In genomic region chr16:1763521-1764511, GRCh38 we compare ENCODE assay signal across 8 cellular contexts. TPM values are rescaled to one million over a fixed set of nuclear protein-coding genes. Genes with fewer than 3 reads are reported as not detected.
A peak's percentile ranks its signal among the peaks of the same experiment; 100 is the strongest.
DNase-seq lines count a peak whose midpoint lies in the region; ATAC-seq and TF ChIP-seq lines count a peak whose summit lies in the region.

No MANE protein-coding gene starts in this region.

- H3K14ac ChIP-seq in H9 (ENCODE audit: insufficient read depth, low read length), result 0 out of 2 replicates have a peak overlapping the region, but pooled peaks have one; percentile 37

- H4K20me1 ChIP-seq in H9 (ENCODE audit: control insufficient read depth, insufficient read depth, insufficient read length), result no peaks in the 10 kb centered on the region

- H3K4me3 ChIP-seq in astrocyte of the spinal cord (ENCODE audit: low read depth, low read length) (no peak overlapping the region), iPS-11a (ENCODE audit: low read depth, low read length) (peak overlapping the region; percentile 6)

- no peak overlapping the region for H4K8ac ChIP-seq in H9 (replicated peaks; ENCODE audit: insufficient read length, low read depth, low read length)

- no peak overlapping the region for H2AK5ac ChIP-seq in H9 (ENCODE audit: insufficient read length, low read length)

- no peaks in the 10 kb centered on the region for H3K4me1 Mint-ChIP-seq in H9

- no peak overlapping the region for H2BK5ac ChIP-seq in H9 (ENCODE audit: insufficient read length, low read length)

- no peak overlapping the region for H3K56ac ChIP-seq in H9 (ENCODE audit: insufficient read length, low read depth, low read length)

- no peak overlapping the region for H3K27ac Mint-ChIP-seq in H9

- no peak overlapping the region for H2BK12ac ChIP-seq in H9 (ENCODE audit: insufficient read length, low read depth, low read length)

- H2BK120ac ChIP-seq in H9 (ENCODE audit: low read depth, low read length, poor library complexity, severe bottlenecking), result no peak overlapping the region

- no peak overlapping the region for H3K27ac ChIP-seq in H9 (ENCODE audit: insufficient read length, low read depth, low read length)

- H3K79me2 ChIP-seq in H9 (ENCODE audit: insufficient read depth, low read length), result no peaks in the 10 kb centered on the region

- H3K27me3 ChIP-seq in H9 (ENCODE audit: insufficient read depth, low read length), result no peaks in the 10 kb centered on the region

- H3K4ac ChIP-seq in H9 (ENCODE audit: low read depth, low read length), result no peak overlapping the region

- H4K5ac ChIP-seq in H9 (ENCODE audit: insufficient read length, low read depth, low read length), result no peak overlapping the region

- in situ Hi-C loops in astrocyte of the spinal cord (cut with HindIII; ENCODE audit: low sequenced_read_pairs), result no loop called here

- no peaks in the 10 kb centered on the region for H3K79me1 ChIP-seq in H9 (ENCODE audit: insufficient read depth, low read depth, low read length, poor library complexity, severe bottlenecking)

- H3K4me3 Mint-ChIP-seq in H9, result peak overlapping the region in 1 of 2 experiments; percentile 38; a peak in 2 of 5 replicates

- no peak overlapping the region for H3T11ph ChIP-seq in H9 (ENCODE audit: low read length)

- H4K91ac ChIP-seq in H9 (ENCODE audit: insufficient read length, low read depth, low read length), result no peak overlapping the region

- no peaks in the 10 kb centered on the region for H3K4me1 ChIP-seq in H9 (ENCODE audit: insufficient read depth, low read length)

- H2BK20ac ChIP-seq in H9 (ENCODE audit: low read depth, low read length, poor library complexity, severe bottlenecking), result no peak overlapping the region

- TF ChIP-seq CTCF in H9 (conservative IDR thresholded peaks at IDR 0.05) (peak; percentile 81), astrocyte of the spinal cord (IDR thresholded peaks at IDR 0.05; ENCODE audit: low read depth, low read length) (peak; percentile 66)

- H2AFZ ChIP-seq in H9 (ENCODE audit: low read length), result no peak overlapping the region

- H3K27me3 Mint-ChIP-seq in H9 (ENCODE audit: low read depth), result no peaks in the 10 kb centered on the region

- peak overlapping the region; percentile 56 for H3K4me2 ChIP-seq in H9 (ENCODE audit: insufficient read depth, insufficient read length, low read length)

- H3K23ac ChIP-seq in H9 (ENCODE audit: insufficient read length, low read depth, low read length), result no peak overlapping the region

- no peak for ATAC-seq in GM21619 (IDR thresholded peaks at IDR 0.05; ENCODE audit: unreplicated experiment)
- ATAC-seq in HG03175 (IDR thresholded peaks at IDR 0.05; ENCODE audit: unreplicated experiment), result no peak

- DNase-seq in 8988T (peak; percentile 80), H9 (peak; percentile 91), astrocyte of the spinal cord (ENCODE audit: low read depth, low spot score) (peak; percentile 45), hippocampal formation (lab: John Stamatoyannopoulos, UW) (no peak), COLO829 (ENCODE audit: low spot score) (no peak)

- H3K9me3 Mint-ChIP-seq in H9, result no peaks in the 10 kb centered on the region

- H2BK15ac ChIP-seq in H9 (ENCODE audit: low read depth, low read length), result no peak overlapping the region

- H3K18ac ChIP-seq in H9 (ENCODE audit: insufficient read length, low read depth, low read length), result no peak overlapping the region

- WGBS in H9 (ENCODE audit: extremely low coverage, insufficient read length, low lambda C conversion rate), result no CpG with 5 or more reads among the region's 81 CpGs

- H3K9ac ChIP-seq in H9 (ENCODE audit: extremely low read depth, insufficient read length, low read length), result no peak overlapping the region

- H3K9me3 ChIP-seq in H9 (ENCODE audit: control insufficient read depth, low read depth, low read length), result no peaks in the 10 kb centered on the region

- H3K36me3 Mint-ChIP-seq in H9 (ENCODE audit: insufficient read depth in 1 of 3, low read depth in 3 of 3), result peaks cover 7 to 41% (median 28%) of the 10 kb centered on the region in 3 experiments; a peak in 6 of 7 replicates

- peaks cover 3% of the 10 kb centered on the region for H3K23me2 ChIP-seq in H9 (ENCODE audit: insufficient read length, low read depth, low read length, poor library complexity, severe bottlenecking)

RNA-seq across cellular contexts. Expression of gene NME3, which starts 7.5 kb away (rescaled TPM):
- 76.9 and 81.9 TPM in 2 replicates for total RNA-seq in H9 (2021)

RNA-seq across cellular contexts. Expression of gene EME2, which starts 8.8 kb away (rescaled TPM):
- 60.4 and 63.6 TPM in 2 replicates for total RNA-seq in H9 (2021)

RNA-seq across cellular contexts. Expression of gene MRPS34, which starts 9.1 kb away (rescaled TPM):
- 199 and 205 TPM in 2 replicates for total RNA-seq in H9 (2021)

RNA-seq across cellular contexts. Expression of gene SPSB3, which starts 18.6 kb away (rescaled TPM):
- total RNA-seq in H9 (2021), result 19.9 and 20.0 TPM in 2 replicates

RNA-seq across cellular contexts. Expression of gene NUBP2, which starts 18.9 kb away (rescaled TPM):
- 67.7 and 69.4 TPM in 2 replicates for total RNA-seq in H9 (2021)

Comparison
In these comparisons a context has a peak if more than half of its experiments do, and no peak if none do; other contexts are left out.
1. DNase-seq: peak in 8988T (single experiment), H9 (single experiment) and astrocyte of the spinal cord (single experiment); none in hippocampal formation (0 of 2) and COLO829 (single experiment).